Comparison of ENCODE assay signal across 1 cellular context in the genomic region with DNA sequence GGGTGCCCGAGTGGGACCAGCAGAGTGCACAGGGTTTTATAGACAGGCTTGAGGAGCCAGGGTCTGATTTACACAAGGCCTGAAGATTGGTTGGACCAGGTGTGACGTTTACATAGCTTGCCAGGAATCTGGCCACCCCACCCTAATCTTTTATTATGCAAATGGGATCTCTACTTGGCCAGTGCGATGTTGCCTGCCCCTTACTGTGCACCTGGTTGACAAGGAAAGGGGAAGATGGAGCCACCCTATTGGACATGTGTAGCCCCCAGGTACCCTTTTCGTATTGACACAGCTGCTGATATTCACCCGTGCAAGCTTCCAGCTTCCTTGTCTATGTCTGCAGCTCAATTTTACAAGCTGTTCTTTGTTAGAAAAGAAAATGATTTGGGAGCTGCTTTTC.
TF ChIP-seq lines count a peak whose summit lies in the region.

No MANE protein-coding gene starts in this region.

TF ChIP-seq in GM23338, 12 proteins besides CTCF, POLR2A, EP300 and RAD21 (continued from another document):
- TF ChIP-seq, protein P1, sequence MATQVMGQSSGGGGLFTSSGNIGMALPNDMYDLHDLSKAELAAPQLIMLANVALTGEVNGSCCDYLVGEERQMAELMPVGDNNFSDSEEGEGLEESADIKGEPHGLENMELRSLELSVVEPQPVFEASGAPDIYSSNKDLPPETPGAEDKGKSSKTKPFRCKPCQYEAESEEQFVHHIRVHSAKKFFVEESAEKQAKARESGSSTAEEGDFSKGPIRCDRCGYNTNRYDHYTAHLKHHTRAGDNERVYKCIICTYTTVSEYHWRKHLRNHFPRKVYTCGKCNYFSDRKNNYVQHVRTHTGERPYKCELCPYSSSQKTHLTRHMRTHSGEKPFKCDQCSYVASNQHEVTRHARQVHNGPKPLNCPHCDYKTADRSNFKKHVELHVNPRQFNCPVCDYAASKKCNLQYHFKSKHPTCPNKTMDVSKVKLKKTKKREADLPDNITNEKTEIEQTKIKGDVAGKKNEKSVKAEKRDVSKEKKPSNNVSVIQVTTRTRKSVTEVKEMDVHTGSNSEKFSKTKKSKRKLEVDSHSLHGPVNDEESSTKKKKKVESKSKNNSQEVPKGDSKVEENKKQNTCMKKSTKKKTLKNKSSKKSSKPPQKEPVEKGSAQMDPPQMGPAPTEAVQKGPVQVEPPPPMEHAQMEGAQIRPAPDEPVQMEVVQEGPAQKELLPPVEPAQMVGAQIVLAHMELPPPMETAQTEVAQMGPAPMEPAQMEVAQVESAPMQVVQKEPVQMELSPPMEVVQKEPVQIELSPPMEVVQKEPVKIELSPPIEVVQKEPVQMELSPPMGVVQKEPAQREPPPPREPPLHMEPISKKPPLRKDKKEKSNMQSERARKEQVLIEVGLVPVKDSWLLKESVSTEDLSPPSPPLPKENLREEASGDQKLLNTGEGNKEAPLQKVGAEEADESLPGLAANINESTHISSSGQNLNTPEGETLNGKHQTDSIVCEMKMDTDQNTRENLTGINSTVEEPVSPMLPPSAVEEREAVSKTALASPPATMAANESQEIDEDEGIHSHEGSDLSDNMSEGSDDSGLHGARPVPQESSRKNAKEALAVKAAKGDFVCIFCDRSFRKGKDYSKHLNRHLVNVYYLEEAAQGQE (IDR thresholded peaks at IDR 0.05; ENCODE audit: unreplicated experiment), result no peak
- TF ChIP-seq NANOG (IDR thresholded peaks at IDR 0.05; ENCODE audit: borderline replicate concordance), result no peak
- no peak for TF ChIP-seq JUNB (IDR thresholded peaks at IDR 0.05; ENCODE audit: unreplicated experiment)
- TF ChIP-seq POLR2AphosphoS5 (IDR thresholded peaks at IDR 0.05; ENCODE audit: low read depth), result no peak
- TF ChIP-seq ZNF114 (CRISPR knock-in tag; IDR thresholded peaks at IDR 0.05), result no peak
